1 cellular context compared by ENCODE assay signal in the genomic region with DNA sequence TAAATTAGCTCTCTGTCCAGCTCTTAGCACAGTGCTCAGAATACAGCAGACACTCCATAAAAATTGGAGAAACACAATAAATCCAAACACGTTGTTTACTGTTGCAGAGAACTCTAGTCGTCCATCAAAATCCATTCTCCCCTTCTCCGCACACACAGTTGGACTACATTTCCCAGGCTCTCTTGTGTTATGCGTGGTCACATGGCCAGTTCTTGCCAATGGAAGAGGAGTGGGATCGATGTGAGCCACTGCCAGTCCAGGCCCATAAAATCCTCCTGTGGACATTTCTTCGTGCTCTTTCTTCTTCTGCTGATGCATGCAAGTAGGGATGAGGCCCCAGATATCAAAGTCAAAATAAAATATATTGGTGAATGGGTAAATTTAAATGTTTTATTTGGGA.
TF ChIP-seq lines count a peak whose summit lies in the region.

No MANE protein-coding gene starts in this region.

TF ChIP-seq in SK-N-SH treated with all-trans-retinoic acid at 6 μM for 48 hours, 23 proteins besides CTCF, POLR2A, EP300 and RAD21 (continued from another document):
- TF ChIP-seq, protein P1, sequence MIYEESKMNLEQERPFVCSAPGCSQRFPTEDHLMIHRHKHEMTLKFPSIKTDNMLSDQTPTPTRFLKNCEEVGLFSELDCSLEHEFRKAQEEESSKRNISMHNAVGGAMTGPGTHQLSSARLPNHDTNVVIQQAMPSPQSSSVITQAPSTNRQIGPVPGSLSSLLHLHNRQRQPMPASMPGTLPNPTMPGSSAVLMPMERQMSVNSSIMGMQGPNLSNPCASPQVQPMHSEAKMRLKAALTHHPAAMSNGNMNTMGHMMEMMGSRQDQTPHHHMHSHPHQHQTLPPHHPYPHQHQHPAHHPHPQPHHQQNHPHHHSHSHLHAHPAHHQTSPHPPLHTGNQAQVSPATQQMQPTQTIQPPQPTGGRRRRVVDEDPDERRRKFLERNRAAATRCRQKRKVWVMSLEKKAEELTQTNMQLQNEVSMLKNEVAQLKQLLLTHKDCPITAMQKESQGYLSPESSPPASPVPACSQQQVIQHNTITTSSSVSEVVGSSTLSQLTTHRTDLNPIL (CRISPR knock-in tag; IDR thresholded peaks at IDR 0.05; ENCODE audit: low read depth) = no peak
- TF ChIP-seq ARNTL (CRISPR knock-in tag; IDR thresholded peaks at IDR 0.05; ENCODE audit: borderline replicate concordance, low read depth) (no peak), TCF4 (CRISPR knock-in tag; IDR thresholded peaks at IDR 0.05; ENCODE audit: borderline replicate concordance) (no peak), ZNF70 (CRISPR knock-in tag; IDR thresholded peaks at IDR 0.05) (no peak)
TF ChIP-seq in SK-N-SH treated with all-trans-retinoic acid at 6 μM for 48 hours: peak in this region for 0.
